In the genomic region with DNA sequence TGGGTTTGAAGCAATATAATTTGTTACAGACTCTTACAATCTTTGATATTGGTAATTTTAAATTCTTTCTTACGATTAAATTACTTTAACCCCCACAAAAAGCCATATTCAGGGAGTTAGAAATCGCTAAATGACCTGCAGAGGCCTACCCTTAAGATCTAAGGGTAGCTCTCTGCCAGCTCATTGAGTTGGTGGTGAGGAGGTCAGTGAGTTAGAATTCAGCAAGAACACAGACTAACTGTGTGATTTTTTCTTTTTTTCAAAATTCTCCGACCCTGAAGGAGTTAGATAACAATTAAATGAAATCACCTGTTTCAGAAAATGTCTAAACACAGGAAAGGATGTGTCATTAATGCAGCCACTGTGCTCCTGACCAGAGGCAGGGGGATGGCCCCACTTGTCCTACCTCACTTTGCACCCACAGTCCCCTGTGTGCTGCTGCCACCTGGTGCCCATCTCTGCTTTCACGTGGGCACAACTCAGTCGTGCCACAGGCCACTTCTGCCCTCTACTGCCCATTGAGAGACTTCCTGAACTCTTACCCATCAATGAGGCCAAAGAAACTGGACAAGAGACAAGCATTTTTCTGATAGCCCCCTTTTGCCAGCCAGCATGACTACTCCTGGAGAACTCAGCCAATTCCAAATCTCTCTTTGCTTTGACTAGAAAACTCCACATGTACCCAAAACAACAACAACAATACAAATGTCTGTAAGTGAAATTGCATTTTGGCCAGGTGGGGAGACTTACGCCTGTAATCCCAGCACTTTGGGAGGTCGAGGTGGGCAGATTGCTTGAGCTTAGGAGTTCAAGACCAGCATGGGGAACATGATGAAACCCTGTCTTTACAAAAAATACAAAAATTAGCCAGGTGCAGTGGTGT, we compare ENCODE assay signal across 8 cellular contexts. TPM values are rescaled to one million over a fixed set of nuclear protein-coding genes. Genes with fewer than 3 reads are reported as not detected.
DNase-seq lines count a peak whose midpoint lies in the region; ATAC-seq and TF ChIP-seq lines count a peak whose summit lies in the region.

No MANE protein-coding gene starts in this region.

- H3K4me1 ChIP-seq in upper lobe of right lung = peaks cover 23% of the 10 kb centered on the region

- TF ChIP-seq CTCF in NB4 (IDR thresholded peaks at IDR 0.05; ENCODE audit: low read depth, low read length) (peak; percentile 93), upper lobe of right lung (IDR thresholded peaks at IDR 0.05) (peak; percentile 97)

- no peak overlapping the region for H3K4me3 ChIP-seq in H7 (ENCODE audit: insufficient read depth, low read depth, low read length)
- H3K4me3 ChIP-seq in NB4 (ENCODE audit: low read depth, low read length) = no peak overlapping the region
- H3K4me3 ChIP-seq in upper lobe of right lung = no peak overlapping the region

- H3K36me3 ChIP-seq in H7 (replicated peaks; ENCODE audit: control insufficient read depth, insufficient read depth, low read length) (no peaks in the 10 kb centered on the region), upper lobe of right lung (no peaks in the 10 kb centered on the region)

- no peaks in the 10 kb centered on the region for H3K9me3 ChIP-seq in upper lobe of right lung

- ATAC-seq in SK-N-SH treated with all-trans-retinoic acid at 6 μM for 48 hours (peak; percentile 93), upper lobe of right lung (peak; percentile 97)

- peak overlapping the region; percentile 78 for H3K27ac ChIP-seq in upper lobe of right lung

- peak; percentile 90 for DNase-seq in EH (ENCODE audit: low read depth)
- DNase-seq in H7 = peak; percentile 80
- peak; percentile 89 for DNase-seq in NB4 (ENCODE audit: low read depth)
- DNase-seq in activated naive CD4-positive, alpha-beta T cell (lab: John Stamatoyannopoulos, UW) = peak; percentile 19 to 63 (median 46)
- peak; percentile 94 for DNase-seq in glomerular visceral epithelial cell (ENCODE audit: extremely low spot score)
- peak; percentile 70 to 97 (median 85) for DNase-seq in posterior cingulate gyrus
- peak; percentile 90 for DNase-seq in upper lobe of right lung

- TF ChIP-seq POLR2A in NB4 (IDR thresholded peaks at IDR 0.05; ENCODE audit: extremely low read depth, insufficient read length) = no peak

- H3K27me3 ChIP-seq in H7 (ENCODE audit: control insufficient read depth, insufficient read depth, low read length) (no peaks in the 10 kb centered on the region; the same call in 1 of the 2 replicates), upper lobe of right lung (no peaks in the 10 kb centered on the region)

- intact Hi-C loops in posterior cingulate gyrus (cut with DNase I) (loop anchor here (2.0 to 5.0 kb wide), 3 partner anchors 93 to 679 kb away; a partner anchor contains a TSS), upper lobe of right lung (cut with DNase I) (loop anchor here (5.0 to 10.0 kb wide), 2 partner anchors 94 to 727 kb away; no protein-coding TSS in a partner anchor)

TF ChIP-seq in SK-N-SH treated with all-trans-retinoic acid at 6 μM for 48 hours, 23 proteins besides CTCF, POLR2A, EP300 and RAD21:
- TF ChIP-seq CSDC2 (CRISPR knock-in tag; IDR thresholded peaks at IDR 0.05) (no peak), TOX (CRISPR knock-in tag; IDR thresholded peaks at IDR 0.05; ENCODE audit: borderline replicate concordance) (no peak), ZC3H10 (CRISPR knock-in tag; IDR thresholded peaks at IDR 0.05) (no peak), ISL1 (CRISPR knock-in tag; IDR thresholded peaks at IDR 0.05) (no peak), TCF4 (CRISPR knock-in tag; IDR thresholded peaks at IDR 0.05; ENCODE audit: borderline replicate concordance) (no peak), SNAI2 (CRISPR knock-in tag; IDR thresholded peaks at IDR 0.05) (no peak)
- TF ChIP-seq, protein P1, sequence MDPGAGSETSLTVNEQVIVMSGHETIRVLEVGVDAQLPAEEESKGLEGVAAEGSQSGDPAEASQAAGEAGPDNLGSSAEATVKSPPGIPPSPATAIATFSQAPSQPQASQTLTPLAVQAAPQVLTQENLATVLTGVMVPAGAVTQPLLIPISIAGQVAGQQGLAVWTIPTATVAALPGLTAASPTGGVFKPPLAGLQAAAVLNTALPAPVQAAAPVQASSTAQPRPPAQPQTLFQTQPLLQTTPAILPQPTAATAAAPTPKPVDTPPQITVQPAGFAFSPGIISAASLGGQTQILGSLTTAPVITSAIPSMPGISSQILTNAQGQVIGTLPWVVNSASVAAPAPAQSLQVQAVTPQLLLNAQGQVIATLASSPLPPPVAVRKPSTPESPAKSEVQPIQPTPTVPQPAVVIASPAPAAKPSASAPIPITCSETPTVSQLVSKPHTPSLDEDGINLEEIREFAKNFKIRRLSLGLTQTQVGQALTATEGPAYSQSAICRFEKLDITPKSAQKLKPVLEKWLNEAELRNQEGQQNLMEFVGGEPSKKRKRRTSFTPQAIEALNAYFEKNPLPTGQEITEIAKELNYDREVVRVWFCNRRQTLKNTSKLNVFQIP (CRISPR knock-in tag; IDR thresholded peaks at IDR 0.05; ENCODE audit: borderline replicate concordance, low read depth) = peak; percentile 72; the same call in 1 of the 2 replicates

RNA-seq across cellular contexts. Expression of a gene that starts 8.4 kb away (rescaled TPM):
- 0.17 and 1.6 TPM in 2 replicates for total RNA-seq in H7 (2014; rRNA removed; shearing (Covaris generic))
- 1.9 TPM for total RNA-seq in upper lobe of right lung

RNA-seq across cellular contexts. Expression of a gene that starts 29.1 kb away (rescaled TPM):
- total RNA-seq in H7 (2014; rRNA removed; shearing (Covaris generic)) = not detected in 2 replicates
- not detected for total RNA-seq in upper lobe of right lung

RNA-seq across cellular contexts. Expression of a gene that starts 33.8 kb away (rescaled TPM):
- total RNA-seq in H7 (2014; rRNA removed; shearing (Covaris generic)) = 242 and 387 TPM in 2 replicates
- 435 TPM for total RNA-seq in upper lobe of right lung

RNA-seq across cellular contexts. Expression of a gene that starts 53.9 kb away (rescaled TPM):
- total RNA-seq in H7 (2014; rRNA removed; shearing (Covaris generic)) = 4.4 and 6.1 TPM in 2 replicates
- 2.2 TPM for total RNA-seq in upper lobe of right lung
